8 cellular contexts compared by ENCODE assay signal in genomic region chr10:21292763-21293517, GRCh38.
DNase-seq lines count a peak whose midpoint lies in the region; ATAC-seq, FAIRE-seq and TF ChIP-seq lines count a peak whose summit lies in the region.

No MANE protein-coding gene starts in this region.

- peak; percentile 8; the same call in 1 of the 2 replicates for TF ChIP-seq CTCF in AG10803 (conservative IDR thresholded peaks at IDR 0.05; ENCODE audit: low read length)
- TF ChIP-seq CTCF in H1 (IDR thresholded peaks at IDR 0.05; ENCODE audit: control extremely low read depth in 1 of 3, insufficient read depth in 1 of 3, low read depth in 1 of 3, low read length in 3 of 3), result no peak
- no peak for TF ChIP-seq CTCF in vagina (IDR thresholded peaks at IDR 0.05)

- H3K36me3 ChIP-seq in H1 (ENCODE audit: control insufficient read depth in 2 of 4, insufficient read depth in 4 of 4, low read length in 3 of 4) (peaks cover 0 to 3% (median 0%) of the 10 kb centered on the region in 4 experiments; a peak in 3 of 8 replicates), vagina (no peaks in the 10 kb centered on the region)

- TF ChIP-seq RAD21 in H1 (IDR thresholded peaks at IDR 0.05 in 1 of 2, conservative IDR thresholded peaks at IDR 0.05 in 1 of 2; ENCODE audit: low read depth in 2 of 2, low read length in 2 of 2), result peak in 1 of 2 experiments; percentile 3; a peak in 2 of 4 replicates

- peak overlapping the region; percentile 82 for H3K27ac ChIP-seq in H1 (ENCODE audit: low read depth, low read length)
- peak overlapping the region; percentile 53 for H3K27ac ChIP-seq in vagina

- H3K4ac ChIP-seq in H1 (replicated peaks; ENCODE audit: insufficient read length, low read depth, low read length), result no peak overlapping the region

- POLR2A ChIA-PET in H1 (lab: Charles Lee; ENCODE audit: partially characterized antibody), result interaction anchor here (1.0 to 3.4 kb wide), 5 partner anchors 10 to 205 kb away, joined by 3 to 25 read pairs (median 3); no protein-coding TSS in a partner anchor

- no peaks in the 10 kb centered on the region for H3K79me1 ChIP-seq in H1 (ENCODE audit: low read depth, low read length)

- no peak overlapping the region for H3K23ac ChIP-seq in H1 (ENCODE audit: insufficient read length)

- TF ChIP-seq EP300 in H1 (IDR thresholded peaks at IDR 0.05; ENCODE audit: borderline replicate concordance in 1 of 2, low read depth in 2 of 2, low read length in 2 of 2), result no peak

- 2% methylated on average over 14 of the region's 14 CpGs; no CpG with 5 or more reads in 1 of the 2 experiments for WGBS in H1 (ENCODE audit: extremely low coverage in 1 of 2, insufficient coverage in 1 of 2, insufficient read length in 1 of 2, insufficient replicate concordance in 2 of 2, low coverage in 1 of 2, low lambda C conversion rate in 2 of 2, missing lambda C conversion rate in 1 of 2), 2 experiments

- peak overlapping the region; percentile 92 for H2BK5ac ChIP-seq in H1 (ENCODE audit: low read depth, low read length)

- no peak overlapping the region for H2AFZ ChIP-seq in H1 (ENCODE audit: low read length)

- H3K18ac ChIP-seq in H1 (ENCODE audit: extremely low read depth, low read length), result peak overlapping the region; percentile 65; the same call in 1 of the 2 replicates

- peak overlapping the region; percentile 34 for H3K4me3 ChIP-seq in AG10803 (ENCODE audit: low read length)
- peak overlapping the region; percentile 36 to 67 (median 54) for H3K4me3 ChIP-seq in H1 (ENCODE audit: extremely low read depth in 1 of 4, insufficient read depth in 2 of 4, low read depth in 3 of 4, low read length in 4 of 4)
- H3K4me3 ChIP-seq in vagina, result peak overlapping the region; percentile 17 to 29

- no peaks in the 10 kb centered on the region for H4K20me1 ChIP-seq in H1 (replicated peaks in 1 of 2; ENCODE audit: control insufficient read depth in 1 of 2, insufficient read depth in 2 of 2, low read length in 2 of 2)

- peak overlapping the region; percentile 41 for H2BK120ac ChIP-seq in H1 (replicated peaks; ENCODE audit: low read depth, low read length)

- H3K9me3 ChIP-seq in H1 (ENCODE audit: insufficient read depth in 2 of 2, low read depth in 1 of 2, low read length in 1 of 2) (no peaks in the 10 kb centered on the region), vagina (no peaks in the 10 kb centered on the region)

- H4K91ac ChIP-seq in H1 (replicated peaks; ENCODE audit: insufficient read length, low read length), result peak overlapping the region; percentile 20

- ATAC-seq in GM21423 (IDR thresholded peaks at IDR 0.05; ENCODE audit: unreplicated experiment), result no peak

- H3K14ac ChIP-seq in H1 (ENCODE audit: insufficient read length), result no peak overlapping the region

- H2BK15ac ChIP-seq in H1 (ENCODE audit: low read length), result no peak overlapping the region

- peak overlapping the region; percentile 59 to 73 for H3K4me2 ChIP-seq in H1 (ENCODE audit: insufficient read depth in 1 of 2, low read depth in 2 of 2, low read length in 2 of 2)

- H3K9ac ChIP-seq in H1 (replicated peaks in 1 of 4; ENCODE audit: extremely low read depth in 1 of 4, low read depth in 3 of 4, low read length in 3 of 4), result peak overlapping the region in 3 of 4 experiments; percentile 31 to 71 (median 46); a peak in 4 of 7 replicates

- TF ChIP-seq POLR2A in H1 (IDR thresholded peaks at IDR 0.05; ENCODE audit: control extremely low read depth in 1 of 2, low read depth in 2 of 2, low read length in 2 of 2), result peak; percentile 61 to 78
- TF ChIP-seq POLR2A in vagina (IDR thresholded peaks at IDR 0.05), result no peak

- no peak overlapping the region for H2AK5ac ChIP-seq in H1 (ENCODE audit: low read depth, low read length)

- H3K4me1 ChIP-seq in H1 (replicated peaks in 1 of 4; ENCODE audit: control insufficient read depth in 3 of 4, insufficient read depth in 4 of 4, low read length in 3 of 4) (peaks cover 3 to 28% (median 22%) of the 10 kb centered on the region in 4 experiments), vagina (peaks cover 31% of the 10 kb centered on the region)

- H3K27me3 ChIP-seq in H1 (replicated peaks in 1 of 4; ENCODE audit: control insufficient read depth in 3 of 4, extremely low read depth in 1 of 4, insufficient read depth in 3 of 4, low read length in 3 of 4) (no peaks in the 10 kb centered on the region), vagina (no peaks in the 10 kb centered on the region)

- CTCF ChIA-PET in H1 (lab: Charles Lee; ENCODE audit: partially characterized antibody), result interaction anchor here (0.6 to 1.5 kb wide), 6 partner anchors 10 to 214 kb away, joined by 3 to 8 read pairs (median 4); no protein-coding TSS in a partner anchor

- H3K56ac ChIP-seq in H1 (replicated peaks; ENCODE audit: insufficient read length, low read depth, low read length), result peak overlapping the region; percentile 72

- H4K5ac ChIP-seq in H1 (ENCODE audit: insufficient read length, low read depth, low read length), result peak overlapping the region; percentile 99

- H3K23me2 ChIP-seq in H1 (ENCODE audit: low read depth, low read length), result no peaks in the 10 kb centered on the region

- H3K79me2 ChIP-seq in H1 (ENCODE audit: control insufficient read depth in 1 of 2, insufficient read depth in 2 of 2, low read length in 2 of 2), result peaks cover 0 to 31% of the 10 kb centered on the region in 2 experiments; a peak in 3 of 4 replicates

- peak overlapping the region; percentile 68; the same call in 1 of the 2 replicates for H2BK12ac ChIP-seq in H1 (ENCODE audit: low read depth, low read length)

- H2BK20ac ChIP-seq in H1 (ENCODE audit: low read length), result no peak overlapping the region; the same call in 1 of the 2 replicates

- intact Hi-C loops in vagina (cut with DNase I), result no loop called here

- H4K8ac ChIP-seq in H1 (ENCODE audit: extremely low read depth, insufficient read depth, low read length), result peak overlapping the region; percentile 19; the same call in 1 of the 2 replicates

- DNase-seq in AG10803 (ENCODE audit: low read depth) (peak; percentile 99), NCI-H2196 treated with DMSO at 0.1 percent for 48 hours (lab: John Stamatoyannopoulos, UW; ENCODE audit: unreplicated experiment) (peak; percentile 4), H1 (ENCODE audit: low read depth in 1 of 2, low spot score in 2 of 2) (peak in 1 of 2 experiments; percentile 58), lung microvascular endothelial cell (ENCODE audit: low read depth in 2 of 2) (peak; percentile 52 to 88), vagina (ENCODE audit: extremely low spot score in 2 of 2) (no peak), NCI-H510A treated with DMSO at 0.1 percent for 48 hours (lab: John Stamatoyannopoulos, UW) (no peak), DMS153 treated with DMSO at 0.1 percent for 48 hours (lab: John Stamatoyannopoulos, UW; ENCODE audit: unreplicated experiment) (no peak)

- peak; percentile 83 for FAIRE-seq in H1 (lab: Jason Lieb, UNC)

TF ChIP-seq in H1, 55 proteins besides CTCF, POLR2A, EP300 and RAD21 (continues in another document):
- TF ChIP-seq FOSL1 (IDR thresholded peaks at IDR 0.05; ENCODE audit: insufficient read depth, low read depth, low read length) (no peak), CHD1 (IDR thresholded peaks at IDR 0.05; ENCODE audit: low read depth, low read length) (no peak), SAP30 (IDR thresholded peaks at IDR 0.05; ENCODE audit: insufficient read depth, insufficient replicate concordance, low read length) (no peak), TAF7 (optimal IDR thresholded peaks at IDR 0.05; ENCODE audit: borderline replicate concordance, low read depth, low read length) (peak; percentile 73), MAX (IDR thresholded peaks at IDR 0.05) (peak; percentile 48), GTF2F1 (IDR thresholded peaks at IDR 0.05; ENCODE audit: borderline replicate concordance, low read depth, low read length) (no peak), SP1 (IDR thresholded peaks at IDR 0.05; ENCODE audit: low read depth, low read length) (peak; percentile 63; the same call in 1 of the 2 replicates), RXRA (IDR thresholded peaks at IDR 0.05; ENCODE audit: insufficient read depth, low read depth, low read length) (no peak), MAFK (IDR thresholded peaks at IDR 0.05; ENCODE audit: low read depth, low read length) (peak; percentile 86), BACH1 (IDR thresholded peaks at IDR 0.05; ENCODE audit: low read length) (peak; percentile 96), SUZ12 (IDR thresholded peaks at IDR 0.05; ENCODE audit: low read length) (no peak), PHF8 (conservative IDR thresholded peaks at IDR 0.05; ENCODE audit: low read depth, low read length) (0 out of 2 replicates have a peak, but pooled peaks have one; percentile 32), KDM1A (IDR thresholded peaks at IDR 0.05; ENCODE audit: borderline replicate concordance, low read length) (no peak), GABPA (IDR thresholded peaks at IDR 0.05; ENCODE audit: borderline replicate concordance, insufficient read depth, low read length) (no peak), TAF1 (IDR thresholded peaks at IDR 0.05; ENCODE audit: low read depth, low read length) (peak; percentile 67), E2F6 (IDR thresholded peaks at IDR 0.05) (no peak), CEBPB (IDR thresholded peaks at IDR 0.05; ENCODE audit: low read depth, low read length) (no peak), NANOG (IDR thresholded peaks at IDR 0.05; ENCODE audit: insufficient read depth, low read depth, low read length, poor library complexity, severe bottlenecking) (peak; percentile 23), TEAD4 (IDR thresholded peaks at IDR 0.05; ENCODE audit: low read depth, low read length) (peak; percentile 92), JUND (IDR thresholded peaks at IDR 0.05; ENCODE audit: low read length) (no peak), ATF3 (IDR thresholded peaks at IDR 0.05; ENCODE audit: insufficient read depth, low read depth, low read length) (no peak)

Comparison
In these comparisons a context has a peak if more than half of its experiments do, and no peak if none do; other contexts are left out.
1. DNase-seq: peak in AG10803 (single experiment), NCI-H2196 treated with DMSO at 0.1 percent for 48 hours (single experiment) and lung microvascular endothelial cell (2 of 2); none in vagina (0 of 2), NCI-H510A treated with DMSO at 0.1 percent for 48 hours (single experiment) and DMS153 treated with DMSO at 0.1 percent for 48 hours (single experiment).
2. POLR2A ChIP-seq: peak in H1 (2 of 2); none in vagina (0 of 2).
3. Peak in every context shown above with its lines, with median percentiles within 50 percentile points of each other: H3K4me3 ChIP-seq.